Comparison of ENCODE assay signal across 1 cellular context in genomic region chr9:126626117-126627022, GRCh38.
TF ChIP-seq lines count a peak whose summit lies in the region.

No MANE protein-coding gene starts in this region.

TF ChIP-seq in GM12878, 131 proteins besides CTCF, POLR2A, EP300 and RAD21:
- no peak for TF ChIP-seq BMI1 (IDR thresholded peaks at IDR 0.05; ENCODE audit: borderline replicate concordance)
- no peak for TF ChIP-seq KDM1A (IDR thresholded peaks at IDR 0.05; ENCODE audit: borderline replicate concordance)
- TF ChIP-seq ZBTB33 (IDR thresholded peaks at IDR 0.05): no peak
- TF ChIP-seq LARP7 (IDR thresholded peaks at IDR 0.05): no peak
- TF ChIP-seq CUX1 (IDR thresholded peaks at IDR 0.05; ENCODE audit: insufficient replicate concordance, low read depth, low read length): no peak
- TF ChIP-seq POU2F2 (IDR thresholded peaks at IDR 0.05; ENCODE audit: borderline replicate concordance, low read depth, low read length): no peak
- no peak for TF ChIP-seq KLF5 (IDR thresholded peaks at IDR 0.05; ENCODE audit: partially characterized antibody)
